Comparison of ENCODE assay signal across 31 cellular contexts in the genomic region with DNA sequence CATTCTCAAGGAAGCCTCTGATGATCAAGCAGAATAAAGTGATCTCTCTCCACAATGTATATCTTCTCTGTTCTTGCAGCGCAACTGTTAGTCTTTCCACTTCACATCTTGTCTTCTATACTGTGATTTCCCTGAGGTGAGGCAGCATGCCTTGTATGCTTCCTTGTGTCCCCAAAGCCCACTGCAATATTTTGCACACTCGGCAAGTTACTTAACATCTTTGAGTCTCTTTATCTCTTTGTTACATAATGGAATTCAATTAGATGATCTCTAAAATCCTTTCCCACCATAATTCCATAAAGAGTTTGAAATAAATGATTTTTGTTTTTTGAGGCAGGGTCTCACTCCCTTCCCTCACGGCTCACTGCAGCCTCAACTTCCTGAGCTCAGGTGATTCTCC.
"Had no signal": no experiment of that assay in that cellular context is flagged by ENCODE, and none has a peak within 500 bp of the region (broad histone marks: within the 10 kb centered on the region; RNA-seq: fewer than 3 reads in every experiment).

No MANE protein-coding gene starts in this region.

- FAIRE-seq: astrocyte, colon had no signal

- H3K27me3 Mint-ChIP-seq: activated CD4-positive, alpha-beta memory T cell treated with anti-CD3 and anti-CD28 coated beads, Interleukin-2, amount 10 ng/mL, durations not matched to agents 7 days and 5 days; activated CD4-positive, alpha-beta T cell treated with anti-CD3 and anti-CD28 coated beads, Interleukin-2, amount 10 ng/mL, durations not matched to agents 7 days and 5 days; activated naive CD8-positive, alpha-beta T cell; activated T-cell treated with anti-CD3 and anti-CD28 coated beads, Interleukin-2, amount 50 U/mL, for 24 hours; activated T-helper 17 cell treated with anti-CD3 and anti-CD28 coated beads, Interleukin-2, amount 50 U/mL, for 72 hours; effector memory CD8-positive, alpha-beta T cell had no signal

- H3K27ac Mint-ChIP-seq: activated CD4-positive, alpha-beta memory T cell treated with anti-CD3 and anti-CD28 coated beads, Interleukin-2, amount 10 ng/mL, durations not matched to agents 7 days and 5 days; activated T-cell treated with anti-CD3 and anti-CD28 coated beads, Interleukin-2, amount 50 U/mL, for 24 hours; activated T-helper 17 cell treated with anti-CD3 and anti-CD28 coated beads, Interleukin-2, amount 50 U/mL, for 72 hours had no signal

- ATAC-seq: activated T-helper 17 cell treated with anti-CD3 and anti-CD28 coated beads, Interleukin-2, amount 50 U/mL, for 72 hours; effector memory CD8-positive, alpha-beta T cell; foreskin keratinocyte; gastrocnemius medialis; heart left ventricle had no signal

- H3K4me3 Mint-ChIP-seq: activated CD4-positive, alpha-beta memory T cell treated with anti-CD3 and anti-CD28 coated beads, Interleukin-2, amount 10 ng/mL, durations not matched to agents 7 days and 5 days; activated CD4-positive, alpha-beta T cell treated with anti-CD3 and anti-CD28 coated beads, Interleukin-2, amount 10 ng/mL, durations not matched to agents 7 days and 5 days; activated naive CD8-positive, alpha-beta T cell; activated T-cell treated with anti-CD3 and anti-CD28 coated beads, Interleukin-2, amount 50 U/mL, for 24 hours; activated T-helper 17 cell treated with anti-CD3 and anti-CD28 coated beads, Interleukin-2, amount 50 U/mL, for 72 hours; effector memory CD8-positive, alpha-beta T cell had no signal

- H3K27ac ChIP-seq: brain microvascular endothelial cell, esophagus muscularis mucosa, foreskin keratinocyte, gastrocnemius medialis, heart left ventricle had no signal

- DNase-seq: activated CD4-positive, alpha-beta memory T cell treated with anti-CD3 and anti-CD28 coated beads, Interleukin-2, amount 10 ng/mL, durations not matched to agents 7 days and 5 days; activated CD4-positive, alpha-beta T cell treated with anti-CD3 and anti-CD28 coated beads for 1 hour; activated CD4-positive, alpha-beta T cell treated with anti-CD3 and anti-CD28 coated beads for 4 hours; activated CD4-positive, alpha-beta T cell treated with anti-CD3 and anti-CD28 coated beads, Interleukin-2, amount 10 ng/mL, durations not matched to agents 7 days and 5 days; activated CD4-positive, alpha-beta T cell treated with anti-CD3 and anti-CD28 coated beads, Interleukin-2, amount 50 U/mL, for 4 hours; activated CD8-positive, alpha-beta memory T cell treated with anti-CD3 and anti-CD28 coated beads, Interleukin-2, amount 50 U/mL, for 48 hours; activated effector memory CD4-positive, alpha-beta T cell treated with Interleukin-2 at 50 U/mL for 16 hours; activated gamma-delta T cell treated with Interleukin-2 at 50 U/mL for 16 hours; activated naive CD4-positive, alpha-beta T cell treated with anti-CD3 and anti-CD28 coated beads, Interleukin-2, amount 50 U/mL, for 16 hours; activated naive CD4-positive, alpha-beta T cell treated with Interleukin-2 at 50 U/mL for 16 hours; activated T-cell treated with anti-CD3 and anti-CD28 coated beads for 4 hours; activated T-cell treated with anti-CD3 and anti-CD28 coated beads, Interleukin-2, amount 50 U/mL, for 24 hours; amniotic stem cell; anterior cingulate cortex; brain microvascular endothelial cell; caudate nucleus; cortex of kidney; dermis blood vessel endothelial cell; effector CD4-positive, alpha-beta T cell; effector memory CD8-positive, alpha-beta T cell; erythroblast; foreskin keratinocyte; gastrocnemius medialis; glutamatergic neuron; heart left ventricle; T-helper 2 cell had no signal

- H3K9me3 ChIP-seq: esophagus muscularis mucosa, gastrocnemius medialis, heart left ventricle had no signal

- H3K4me1 ChIP-seq: esophagus muscularis mucosa, foreskin keratinocyte, gastrocnemius medialis, heart left ventricle had no signal

- H3K27me3 ChIP-seq: brain microvascular endothelial cell, esophagus muscularis mucosa, foreskin keratinocyte, gastrocnemius medialis, heart left ventricle had no signal

- H3K4me3 ChIP-seq: esophagus muscularis mucosa, gastrocnemius medialis, heart left ventricle had no signal

- H3K9me3 Mint-ChIP-seq: activated CD4-positive, alpha-beta memory T cell treated with anti-CD3 and anti-CD28 coated beads, Interleukin-2, amount 10 ng/mL, durations not matched to agents 7 days and 5 days; activated CD4-positive, alpha-beta T cell treated with anti-CD3 and anti-CD28 coated beads, Interleukin-2, amount 10 ng/mL, durations not matched to agents 7 days and 5 days; activated T-cell treated with anti-CD3 and anti-CD28 coated beads, Interleukin-2, amount 50 U/mL, for 24 hours; activated T-helper 17 cell treated with anti-CD3 and anti-CD28 coated beads, Interleukin-2, amount 50 U/mL, for 72 hours; effector memory CD8-positive, alpha-beta T cell had no signal
